ENCODE assay signal across 12 cellular contexts in genomic region chr6:70797625-70798024, GRCh38.
DNase-seq lines count a peak whose midpoint lies in the region; ATAC-seq and TF ChIP-seq lines count a peak whose summit lies in the region.
"Had no signal": no experiment of that assay in that cellular context is flagged by ENCODE, and none has a peak within 500 bp of the region (broad histone marks: within the 10 kb centered on the region; RNA-seq: fewer than 3 reads in every experiment).

No MANE protein-coding gene starts in this region.

- TF ChIP-seq CTCF in MM.1S (IDR thresholded peaks at IDR 0.05; ENCODE audit: low read length) (no peak), psoas muscle (IDR thresholded peaks at IDR 0.05) (no peak)

- H3K4me2 ChIP-seq in MM.1S (ENCODE audit: low read depth, low read length) = peak overlapping the region; percentile 60; the same call in 1 of the 2 replicates

- H4K20me1 ChIP-seq in MM.1S (ENCODE audit: insufficient read depth, low read length) = no peaks in the 10 kb centered on the region

- H3K9ac ChIP-seq in MM.1S (ENCODE audit: low read length) = no peak overlapping the region

- peaks cover 22% of the 10 kb centered on the region for H3K4me1 ChIP-seq in MM.1S (ENCODE audit: low read length)
- no peaks in the 10 kb centered on the region for H3K4me1 ChIP-seq in psoas muscle
- H3K4me1 ChIP-seq: spleen had no signal

- WGBS in psoas muscle, 3 donors = 94 to 100% (median 97%) methylated on average over 1 of the region's 1 CpG

- H3K9me3 ChIP-seq in MM.1S (replicated peaks; ENCODE audit: insufficient read depth, low read length) = no peaks in the 10 kb centered on the region
- no peaks in the 10 kb centered on the region for H3K9me3 ChIP-seq in psoas muscle

- peaks cover 2% of the 10 kb centered on the region; the same call in 1 of the 2 replicates for H3K79me2 ChIP-seq in MM.1S (ENCODE audit: low read length)

- no peaks in the 10 kb centered on the region for H3K36me3 ChIP-seq in MM.1S (replicated peaks; ENCODE audit: insufficient read depth, low read length)
- H3K36me3 ChIP-seq in psoas muscle (ENCODE audit: insufficient read depth in 1 of 2, low read depth in 1 of 2) = peaks cover 0 to 23% of the 10 kb centered on the region in 2 donors

- ATAC-seq in GM18867 (IDR thresholded peaks at IDR 0.05; ENCODE audit: unreplicated experiment) = peak; percentile 95
- peak; percentile 96 for ATAC-seq in GM21390 (IDR thresholded peaks at IDR 0.05; ENCODE audit: unreplicated experiment)
- peak; percentile 97 for ATAC-seq in HG02981 (IDR thresholded peaks at IDR 0.05; ENCODE audit: unreplicated experiment)
- ATAC-seq in psoas muscle = no peak
- ATAC-seq: PC-3 had no signal

- H3F3A ChIP-seq in MM.1S (ENCODE audit: insufficient read depth, low read length) = peaks cover 3% of the 10 kb centered on the region; the same call in 1 of the 2 replicates

- H3K27ac ChIP-seq in MM.1S (ENCODE audit: low read length) (peak overlapping the region; percentile 56; the same call in 1 of the 2 replicates), psoas muscle (no peak overlapping the region)
- H3K27ac ChIP-seq: spleen had no signal

- no peak for TF ChIP-seq POLR2A in erythroblast (IDR thresholded peaks at IDR 0.05; ENCODE audit: low read length)

- no peak overlapping the region for H2AFZ ChIP-seq in MM.1S (ENCODE audit: low read length)

- H3K4me3 ChIP-seq in MM.1S (ENCODE audit: low read length) = no peak overlapping the region
- H3K4me3 ChIP-seq in psoas muscle = no peak overlapping the region
- H3K4me3 ChIP-seq: spleen had no signal

- H3K27me3 ChIP-seq in MM.1S (replicated peaks; ENCODE audit: insufficient read depth, low read length) = no peaks in the 10 kb centered on the region
- no peaks in the 10 kb centered on the region for H3K27me3 ChIP-seq in psoas muscle (ENCODE audit: insufficient read depth in 3 of 3, low read length in 2 of 3)
- H3K27me3 ChIP-seq: spleen had no signal

- no peaks in the 10 kb centered on the region for H3K9me2 ChIP-seq in MM.1S (replicated peaks; ENCODE audit: insufficient read depth, low read length)

- DNase-seq in MM.1S = peak; percentile 63
- no peak for DNase-seq in psoas muscle
- no peak for DNase-seq in erythroblast (lab: John Stamatoyannopoulos, UW)
- no peak for DNase-seq in cardiac septum (ENCODE audit: low spot score)
- no peak for DNase-seq in stimulated activated CD4-positive, alpha-beta T cell treated with anti-CD3 and anti-CD28 coated beads, Interleukin-2, amount 100 ng/mL, for 24 hours
- DNase-seq: naive B cell, NCI-H1694 treated with DMSO at 0.1 percent for 48 hours, PC-3, spleen had no signal

- intact Hi-C loops in psoas muscle (cut with DNase I) (no loop called here), cardiac septum (cut with DNase I) (no loop called here)

Comparison
In these comparisons a context has a peak if more than half of its experiments do, and no peak if none do; other contexts are left out.
1. ATAC-seq: peak in GM18867 (single experiment), GM21390 (single experiment) and HG02981 (single experiment); none in psoas muscle (0 of 4).